Comparison of ENCODE assay signal across 8 cellular contexts in the genomic region with DNA sequence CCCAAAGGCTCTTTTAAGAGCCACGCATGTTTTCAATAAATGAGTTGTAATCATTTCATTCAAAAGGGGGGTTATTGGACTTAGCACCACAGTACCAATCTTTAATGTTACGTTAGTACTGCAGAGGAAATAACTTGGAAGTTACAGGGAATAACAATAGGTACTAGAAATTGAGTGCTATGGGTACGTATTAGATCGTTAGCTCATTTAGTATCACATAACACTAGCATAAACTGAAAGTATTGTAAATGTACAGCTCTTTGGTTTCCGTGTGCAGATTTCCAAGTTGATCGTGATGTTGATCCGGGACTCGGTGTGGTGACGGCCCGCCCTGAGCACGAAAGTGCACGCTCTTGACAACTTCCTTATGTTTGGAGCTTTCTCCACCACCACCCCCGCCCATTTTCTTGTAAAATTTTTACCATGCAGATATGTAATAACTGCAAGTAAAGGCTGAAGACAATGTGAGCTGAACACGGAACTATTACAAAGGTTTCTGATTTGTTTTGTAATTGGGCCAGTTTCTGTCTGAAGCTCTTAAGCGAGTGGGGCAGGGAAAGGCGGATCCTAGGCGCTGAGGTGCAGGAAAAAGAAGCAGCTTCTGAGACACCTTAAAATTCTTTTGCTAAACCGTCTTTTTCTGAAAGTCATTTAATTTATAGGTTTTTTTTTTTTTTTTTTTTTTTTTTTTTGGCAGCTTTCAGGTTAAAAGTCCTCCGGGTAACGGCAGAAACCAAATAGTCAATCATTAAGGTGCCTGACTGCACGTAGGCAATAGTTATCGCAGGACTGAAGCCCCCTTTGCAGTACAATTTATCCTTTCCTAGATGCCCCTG.
DNase-seq lines count a peak whose midpoint lies in the region; ATAC-seq and TF ChIP-seq lines count a peak whose summit lies in the region.

No MANE protein-coding gene starts in this region.

- H3K4me1 Mint-ChIP-seq in activated B cell treated with CpG ODN at 0.5 μM for 24 hours: peaks cover 58% of the 10 kb centered on the region
- H3K4me1 Mint-ChIP-seq in dendritic cell treated with granulocyte-macrophage colony-stimulating factor and Interleukin-4, amounts not matched to agents 40 ng/mL and 50 ng/mL, for 4 days (ENCODE audit: low read depth): peaks cover 29% of the 10 kb centered on the region

- CTCF ChIA-PET in activated B cell treated with CpG ODN at 0.5 μM for 24 hours (lab: Charles Lee): interaction anchor here (1.0 to 5.9 kb wide), 8 partner anchors 12 to 436 kb away, joined by 3 to 31 read pairs (median 4); a partner anchor contains a TSS

- ATAC-seq in activated B cell treated with CpG ODN at 0.5 μM for 24 hours (ENCODE audit: low read depth) (peak; percentile 4), GM18907 (IDR thresholded peaks at IDR 0.05; ENCODE audit: unreplicated experiment) (no peak), HG03442 (IDR thresholded peaks at IDR 0.05; ENCODE audit: unreplicated experiment) (no peak)

- no peak for TF ChIP-seq CTCF in activated B cell treated with CpG ODN at 0.5 μM for 24 hours (IDR thresholded peaks at IDR 0.05)
- no peak for TF ChIP-seq CTCF in lower leg skin (IDR thresholded peaks at IDR 0.05)

- H3K27me3 Mint-ChIP-seq in activated B cell treated with CpG ODN at 0.5 μM for 24 hours: no peaks in the 10 kb centered on the region
- no peaks in the 10 kb centered on the region for H3K27me3 Mint-ChIP-seq in dendritic cell treated with granulocyte-macrophage colony-stimulating factor and Interleukin-4, amounts not matched to agents 40 ng/mL and 50 ng/mL, for 4 days

- 0% methylated on average over 22 of the region's 22 CpGs for WGBS in lower leg skin, 2 donors

- H3K27ac Mint-ChIP-seq in activated B cell treated with CpG ODN at 0.5 μM for 24 hours: peak overlapping the region; percentile 99
- peak overlapping the region; percentile 99 for H3K27ac Mint-ChIP-seq in dendritic cell treated with granulocyte-macrophage colony-stimulating factor and Interleukin-4, amounts not matched to agents 40 ng/mL and 50 ng/mL, for 4 days

- no peaks in the 10 kb centered on the region for H3K9me3 Mint-ChIP-seq in activated B cell treated with CpG ODN at 0.5 μM for 24 hours
- no peaks in the 10 kb centered on the region for H3K9me3 Mint-ChIP-seq in dendritic cell treated with granulocyte-macrophage colony-stimulating factor and Interleukin-4, amounts not matched to agents 40 ng/mL and 50 ng/mL, for 4 days

- POLR2A ChIA-PET in activated B cell treated with CpG ODN at 0.5 μM for 24 hours (lab: Charles Lee): interaction anchor here (0.5 to 10.1 kb wide), 59 partner anchors 12 to 1851 kb away, joined by 3 to 1682 read pairs (median 15); a partner anchor contains a TSS

- H3K4me3 ChIP-seq in lower leg skin (ENCODE audit: low read depth, poor library complexity, severe bottlenecking): peak overlapping the region; percentile 63

- H3K4me3 Mint-ChIP-seq in activated B cell treated with CpG ODN at 0.5 μM for 24 hours: peak overlapping the region; percentile 88
- H3K4me3 Mint-ChIP-seq in dendritic cell treated with granulocyte-macrophage colony-stimulating factor and Interleukin-4, amounts not matched to agents 40 ng/mL and 50 ng/mL, for 4 days: peak overlapping the region; percentile 81

- peaks cover 48% of the 10 kb centered on the region for H3K36me3 Mint-ChIP-seq in activated B cell treated with CpG ODN at 0.5 μM for 24 hours (ENCODE audit: low read depth)
- H3K36me3 Mint-ChIP-seq in dendritic cell treated with granulocyte-macrophage colony-stimulating factor and Interleukin-4, amounts not matched to agents 40 ng/mL and 50 ng/mL, for 4 days (ENCODE audit: low read depth): peaks cover 21% of the 10 kb centered on the region

- peak; percentile 22 for DNase-seq in NCI-H187 treated with DMSO at 0.1 percent for 48 hours (lab: John Stamatoyannopoulos, UW)
- DNase-seq in activated B cell treated with CpG ODN at 0.5 μM for 24 hours: no peak
- DNase-seq in lower leg skin (ENCODE audit: low spot score in 2 of 2): peak; percentile 77 to 93
- peak; percentile 30 for DNase-seq in stimulated activated CD8-positive, alpha-beta memory T cell treated with anti-CD3 and anti-CD28 coated beads, Interleukin-12 subunit alpha, Interleukin-12 subunit beta, amount 100 ng/mL, for 1 hour (ENCODE audit: low read depth)

- intact Hi-C loops in activated B cell treated with CpG ODN at 0.5 μM for 24 hours (cut with micrococcal nuclease): loop anchor here (1.0 to 2.0 kb wide), 9 partner anchors 13 to 1734 kb away; a partner anchor contains a TSS
- intact Hi-C loops in dendritic cell treated with granulocyte-macrophage colony-stimulating factor and Interleukin-4, amounts not matched to agents 40 ng/mL and 50 ng/mL, for 4 days (cut with micrococcal nuclease): loop anchor here (1.0 kb wide), 2 partner anchors 13 to 35 kb away; a partner anchor contains a TSS
- intact Hi-C loops in lower leg skin (cut with DNase I; ENCODE audit: low total_unique reads): loop anchor here (2.0 kb wide), 1 partner anchor 34 kb away; a partner anchor contains a TSS

- TF ChIP-seq POLR2A in GM15510 (IDR thresholded peaks at IDR 0.05; ENCODE audit: borderline replicate concordance, extremely low read depth, insufficient read length): peak; percentile 69
- TF ChIP-seq POLR2A in lower leg skin (IDR thresholded peaks at IDR 0.05): no peak
